1 cellular context compared by ENCODE assay signal in the genomic region with DNA sequence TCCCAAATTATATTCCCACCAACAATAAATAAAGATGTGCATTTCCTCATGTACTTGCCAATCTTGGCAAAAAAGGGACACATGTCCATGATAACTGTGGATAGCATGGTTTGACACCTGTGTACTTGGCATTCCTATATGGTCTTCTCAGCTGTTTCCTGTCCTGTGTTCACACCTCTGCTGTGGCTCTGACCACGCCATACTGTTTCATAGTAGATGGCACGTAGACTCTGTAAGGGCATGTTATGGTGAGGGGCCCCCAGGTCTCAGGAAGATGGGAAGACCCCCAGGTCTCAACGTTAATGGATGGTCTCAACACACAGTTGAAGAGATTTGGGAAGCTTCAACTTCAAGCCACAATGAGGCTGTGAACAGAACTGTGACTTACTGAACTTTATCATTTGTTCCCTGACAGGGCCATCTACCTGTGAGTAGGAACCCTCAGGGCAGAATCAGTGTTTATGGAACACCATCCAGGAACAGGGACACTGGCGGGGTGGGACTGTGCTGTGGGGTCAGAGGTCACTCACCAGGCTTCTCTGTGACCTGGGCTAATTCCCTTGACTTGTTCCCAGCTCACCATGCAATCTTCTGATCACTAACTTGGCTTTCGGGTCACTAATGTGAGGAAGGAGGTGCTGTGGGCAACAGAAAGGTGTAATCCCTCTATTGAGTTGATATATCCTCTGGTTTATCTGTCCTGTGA.
TF ChIP-seq lines count a peak whose summit lies in the region.

No MANE protein-coding gene starts in this region.

TF ChIP-seq in K562, 482 proteins besides CTCF, POLR2A, EP300 and RAD21:
- TF ChIP-seq, protein P1, sequence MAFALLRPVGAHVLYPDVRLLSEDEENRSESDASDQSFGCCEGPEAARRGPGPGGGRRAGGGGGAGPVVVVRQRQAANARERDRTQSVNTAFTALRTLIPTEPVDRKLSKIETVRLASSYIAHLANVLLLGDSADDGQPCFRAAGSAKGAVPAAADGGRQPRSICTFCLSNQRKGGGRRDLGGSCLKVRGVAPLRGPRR (CRISPR knock-in tag; IDR thresholded peaks at IDR 0.05) = no peak
- TF ChIP-seq NR2C1 (IDR thresholded peaks at IDR 0.05) (no peak), NR2C1 (tag; IDR thresholded peaks at IDR 0.05) (0 out of 2 replicates have a peak, but pooled peaks have one; percentile 20), DDX20 (tag; IDR thresholded peaks at IDR 0.05; ENCODE audit: low read depth) (no peak)
TF ChIP-seq in K562: peak in this region for 1.
